ENCODE assay signal across 12 cellular contexts in genomic region chr7:104096683-104097082, GRCh38.
A peak's percentile ranks its signal among the peaks of the same experiment; 100 is the strongest.
DNase-seq lines count a peak whose midpoint lies in the region; ATAC-seq lines count a peak whose summit lies in the region.
"Had no signal": no experiment of that assay in that cellular context is flagged by ENCODE, and none has a peak within 500 bp of the region (broad histone marks: within the 10 kb centered on the region; RNA-seq: fewer than 3 reads in every experiment).

No MANE protein-coding gene starts in this region.

- DNase-seq in SIG-M5 treated with dmso at 0.1 percent for 504 hours (lab: John Stamatoyannopoulos, UW; ENCODE audit: unreplicated experiment): peak; percentile 13
- no peak for DNase-seq in SIG-M5 (lab: John Stamatoyannopoulos, UW)
- peak; percentile 69 for DNase-seq in NCI-H1694 (lab: John Stamatoyannopoulos, UW)
- DNase-seq in cerebellar cortex (ENCODE audit: low spot score): peak; percentile 16
- peak; percentile 6 for DNase-seq in stromal cell of bone marrow (ENCODE audit: low read depth)
- no peak for DNase-seq in medulla oblongata (ENCODE audit: extremely low spot score)
- no peak for DNase-seq in activated CD4-positive, alpha-beta T cell treated with anti-CD3 and anti-CD28 coated beads, Interleukin-2, amount 50 U/mL, for 1 hour
- DNase-seq: CD8-positive, alpha-beta T cell; NCI-H1417 treated with DMSO at 0.1 percent for 48 hours; stimulated activated naive CD8-positive, alpha-beta T cell treated with anti-CD3 and anti-CD28 coated beads, Interleukin-15, Interleukin-2, amounts not matched to agents 100 U/mL and 50 U/mL, for 24 hours; T-cell had no signal

- ATAC-seq in GM19452 (IDR thresholded peaks at IDR 0.05; ENCODE audit: unreplicated experiment): no peak
- ATAC-seq: CD8-positive, alpha-beta T cell; stimulated activated naive CD8-positive, alpha-beta T cell treated with anti-CD3 and anti-CD28 coated beads, Interleukin-15, Interleukin-2, amounts not matched to agents 100 U/mL and 50 U/mL, for 24 hours; T-cell had no signal

Comparison
In these comparisons a context has a peak if more than half of its experiments do, and no peak if none do; other contexts are left out.
1. DNase-seq: peak in SIG-M5 treated with dmso at 0.1 percent for 504 hours (single experiment), NCI-H1694 (single experiment), cerebellar cortex (single experiment) and stromal cell of bone marrow (single experiment); none in SIG-M5 (single experiment), medulla oblongata (single experiment) and activated CD4-positive, alpha-beta T cell treated with anti-CD3 and anti-CD28 coated beads, Interleukin-2, amount 50 U/mL, for 1 hour (single experiment).